In the genomic region with DNA sequence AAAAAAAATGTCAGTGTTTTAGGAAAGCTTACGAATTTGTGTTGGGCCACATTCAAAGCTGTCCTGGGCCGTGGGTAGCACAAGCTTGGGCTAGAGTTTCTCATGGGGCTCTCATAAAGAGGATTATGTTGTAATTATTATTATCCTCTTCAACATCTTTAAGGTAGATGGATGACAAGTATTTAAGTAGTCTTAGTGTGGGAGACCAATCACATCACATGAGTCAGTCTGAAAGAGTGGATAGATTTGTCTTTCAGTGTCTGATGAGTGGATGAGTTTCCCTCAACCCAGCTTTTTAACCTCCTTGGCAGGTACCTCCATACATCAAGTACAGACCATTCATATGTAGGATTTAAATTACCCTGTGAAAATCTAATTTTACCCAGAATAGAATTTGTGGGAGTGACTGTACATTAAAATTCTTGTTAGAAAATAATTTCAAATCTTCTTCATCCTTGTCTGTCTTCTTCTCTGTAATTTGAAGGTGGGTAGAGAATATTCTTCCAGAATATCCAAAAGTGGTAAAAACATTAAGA, we compare ENCODE assay signal across 14 cellular contexts. TPM values are rescaled to one million over a fixed set of nuclear protein-coding genes. Genes with fewer than 3 reads are reported as not detected.
A peak's percentile ranks its signal among the peaks of the same experiment; 100 is the strongest.
DNase-seq lines count a peak whose midpoint lies in the region; ATAC-seq and TF ChIP-seq lines count a peak whose summit lies in the region.
"Had no signal": no experiment of that assay in that cellular context is flagged by ENCODE, and none has a peak within 500 bp of the region (broad histone marks: within the 10 kb centered on the region; RNA-seq: fewer than 3 reads in every experiment).

No MANE protein-coding gene starts in this region.

- H3K4me1 ChIP-seq in mammary epithelial cell (ENCODE audit: insufficient read depth, low read length) (no peaks in the 10 kb centered on the region), smooth muscle cell (ENCODE audit: low read depth) (peaks cover 6% of the 10 kb centered on the region)

- H3K9ac ChIP-seq in mammary epithelial cell (ENCODE audit: insufficient read depth, low read length) (no peak overlapping the region), smooth muscle cell (ENCODE audit: low read depth) (no peak overlapping the region)

- DNase-seq in mammary epithelial cell (peak; percentile 23), MCF 10A (ENCODE audit: unreplicated experiment) (no peak), NCI-H82 treated with DMSO at 0.1 percent for 48 hours (lab: John Stamatoyannopoulos, UW; ENCODE audit: unreplicated experiment) (peak; percentile 40), glutamatergic neuron (no peak), smooth muscle cell (lab: John Stamatoyannopoulos, UW; ENCODE audit: unreplicated experiment) (no peak), SIG-M5 treated with dmso at 0.1 percent for 504 hours (lab: John Stamatoyannopoulos, UW; ENCODE audit: unreplicated experiment) (no peak), activated gamma-delta T cell (lab: John Stamatoyannopoulos, UW) (no peak)
- DNase-seq: activated CD4-positive, alpha-beta T cell treated with anti-CD3 and anti-CD28 coated beads, Interleukin-2, amount 10 ng/mL, durations not matched to agents 24 days and 14 days; left ventricle myocardium superior; NCI-H1417; small intestine; stimulated activated CD4-positive, alpha-beta T cell treated with anti-CD3 and anti-CD28 coated beads, Interleukin-4, amount 100 ng/mL, for 24 hours had no signal

- H3K27ac ChIP-seq in mammary epithelial cell (ENCODE audit: insufficient read depth, low read depth, low read length) (no peak overlapping the region), smooth muscle cell (ENCODE audit: low read depth) (peak overlapping the region; percentile 34)

- no TSS peak for BruUV-seq in mammary epithelial cell (replicated peaks; lab: Mats Ljungman, UMichigan)
- BruUV-seq in MCF 10A (replicated peaks; lab: Mats Ljungman, UMichigan): no TSS peak

- H3K36me3 ChIP-seq in mammary epithelial cell (ENCODE audit: insufficient read depth, low read length) (peaks cover 5% of the 10 kb centered on the region), smooth muscle cell (ENCODE audit: low read depth) (no peaks in the 10 kb centered on the region)

- CTCF ChIA-PET in mammary epithelial cell (lab: Charles Lee; ENCODE audit: low non-redundant PET) (no interaction called here), MCF 10A (lab: Yijun Ruan, JAX) (no interaction called here)

- H3K4me3 Mint-ChIP-seq in MCF 10A (ENCODE audit: unreplicated experiment): no peak overlapping the region
- no peak overlapping the region for H3K4me3 Mint-ChIP-seq in glutamatergic neuron (ENCODE audit: unreplicated experiment)
- H3K4me3 Mint-ChIP-seq: activated CD4-positive, alpha-beta T cell treated with anti-CD3 and anti-CD28 coated beads, Interleukin-2, amount 10 ng/mL, durations not matched to agents 24 days and 14 days had no signal

- dilution Hi-C loops in mammary epithelial cell (cut with HindIII; ENCODE audit: low sequenced_read_pairs): loop anchor here (5.0 to 10.0 kb wide), 2 partner anchors 62 to 126 kb away; no protein-coding TSS in a partner anchor

- WGBS in mammary epithelial cell (ENCODE audit: low coverage, missing lambda C conversion rate): 77% methylated on average over 2 of the region's 2 CpGs
- 88% methylated on average over 2 of the region's 2 CpGs for WGBS in smooth muscle cell (ENCODE audit: low lambda C conversion rate)

- no peak overlapping the region for H3K27ac Mint-ChIP-seq in MCF 10A (ENCODE audit: low read depth, unreplicated experiment)
- peak overlapping the region; percentile 49 for H3K27ac Mint-ChIP-seq in glutamatergic neuron (ENCODE audit: unreplicated experiment)
- H3K27ac Mint-ChIP-seq: activated CD4-positive, alpha-beta T cell treated with anti-CD3 and anti-CD28 coated beads, Interleukin-2, amount 10 ng/mL, durations not matched to agents 24 days and 14 days had no signal

- no peak for ATAC-seq in HG03439 (IDR thresholded peaks at IDR 0.05; ENCODE audit: unreplicated experiment)
- ATAC-seq: HCT116, left ventricle myocardium superior had no signal

- no peak overlapping the region for H3K4me2 ChIP-seq in mammary epithelial cell (ENCODE audit: insufficient read depth, low read depth, low read length)
- H3K4me2 ChIP-seq in smooth muscle cell: no peak overlapping the region

- H3K36me3 Mint-ChIP-seq in MCF 10A (ENCODE audit: insufficient read depth, unreplicated experiment) (peaks cover 4% of the 10 kb centered on the region), glutamatergic neuron (ENCODE audit: unreplicated experiment) (no peaks in the 10 kb centered on the region)

- H3K4me3 ChIP-seq in mammary epithelial cell (replicated peaks in 1 of 3; ENCODE audit: insufficient read depth in 1 of 3, low read depth in 2 of 3, low read length in 3 of 3): no peak overlapping the region
- H3K4me3 ChIP-seq in smooth muscle cell: no peak overlapping the region

- POLR2A ChIA-PET in MCF 10A (lab: Yijun Ruan, JAX): interaction anchor here (1.8 to 2.1 kb wide), 2 partner anchors 12 to 15 kb away, joined by 4 to 7 read pairs; no protein-coding TSS in a partner anchor

- in situ Hi-C loops in mammary epithelial cell (cut with MboI; ENCODE audit: low sequenced_read_pairs in 2 of 2): no loop called here

- no peaks in the 10 kb centered on the region for H3K9me3 Mint-ChIP-seq in MCF 10A (ENCODE audit: unreplicated experiment)
- peaks cover 2% of the 10 kb centered on the region for H3K9me3 Mint-ChIP-seq in glutamatergic neuron (ENCODE audit: unreplicated experiment)
- H3K9me3 Mint-ChIP-seq: activated CD4-positive, alpha-beta T cell treated with anti-CD3 and anti-CD28 coated beads, Interleukin-2, amount 10 ng/mL, durations not matched to agents 24 days and 14 days had no signal

- H3K79me2 ChIP-seq in mammary epithelial cell (ENCODE audit: insufficient read depth, low read length) (peaks cover 98% of the 10 kb centered on the region), smooth muscle cell (ENCODE audit: low read depth) (peaks cover 100% of the 10 kb centered on the region)

- H3K4me1 Mint-ChIP-seq in MCF 10A (ENCODE audit: insufficient read depth, unreplicated experiment): peaks cover 15% of the 10 kb centered on the region
- H3K4me1 Mint-ChIP-seq in glutamatergic neuron (ENCODE audit: low read depth, unreplicated experiment): peaks cover 12% of the 10 kb centered on the region

- H2AFZ ChIP-seq in mammary epithelial cell (ENCODE audit: low read depth, low read length) (no peak overlapping the region), smooth muscle cell (ENCODE audit: low read depth) (no peak overlapping the region)

- H4K20me1 ChIP-seq in mammary epithelial cell (ENCODE audit: insufficient read depth, low read length) (peaks cover 22% of the 10 kb centered on the region), smooth muscle cell (ENCODE audit: low read depth) (peaks cover 100% of the 10 kb centered on the region)

- intact Hi-C loops in mammary epithelial cell (cut with micrococcal nuclease) (no loop called here), MCF 10A (cut with micrococcal nuclease) (no loop called here)

- H3K9me3 ChIP-seq in mammary epithelial cell (replicated peaks; ENCODE audit: insufficient read depth, low read length) (no peaks in the 10 kb centered on the region), smooth muscle cell (replicated peaks; ENCODE audit: low read depth) (no peaks in the 10 kb centered on the region)

- TF ChIP-seq CTCF in mammary epithelial cell (conservative IDR thresholded peaks at IDR 0.05 in 1 of 2, IDR thresholded peaks at IDR 0.05 in 1 of 2; ENCODE audit: extremely low read depth in 1 of 2, insufficient read depth in 1 of 2, low read depth in 1 of 2, low read length in 2 of 2) (no peak), MCF 10A (IDR thresholded peaks at IDR 0.05; ENCODE audit: unreplicated experiment) (no peak), glutamatergic neuron (IDR thresholded peaks at IDR 0.05; ENCODE audit: partially characterized antibody, unreplicated experiment) (no peak), smooth muscle cell (IDR thresholded peaks at IDR 0.05; ENCODE audit: borderline replicate concordance, insufficient read depth, poor library complexity, severe bottlenecking) (no peak)

- H3K27me3 ChIP-seq in mammary epithelial cell (ENCODE audit: insufficient read depth, low read length) (no peaks in the 10 kb centered on the region), smooth muscle cell (ENCODE audit: low read depth) (no peaks in the 10 kb centered on the region)

- H3K27me3 Mint-ChIP-seq in MCF 10A (ENCODE audit: insufficient read depth, unreplicated experiment) (no peaks in the 10 kb centered on the region), glutamatergic neuron (ENCODE audit: unreplicated experiment) (no peaks in the 10 kb centered on the region)
- H3K27me3 Mint-ChIP-seq: activated CD4-positive, alpha-beta T cell treated with anti-CD3 and anti-CD28 coated beads, Interleukin-2, amount 10 ng/mL, durations not matched to agents 24 days and 14 days had no signal

- H3F3A ChIP-seq in smooth muscle cell (ENCODE audit: low read depth): peaks cover 6% of the 10 kb centered on the region

RNA-seq across cellular contexts. Expression of a gene that starts 17.3 kb away (rescaled TPM):
- 100 to 1,000 TPM in 1 of 2 donors, 10 to 100 TPM in 1; 87.0 to 191 TPM for total RNA-seq in mammary epithelial cell
- polyA plus RNA-seq in mammary epithelial cell: 64.4 TPM
- 224 TPM for polyA minus RNA-seq in mammary epithelial cell
- 170 and 192 TPM in 2 replicates for total RNA-seq in MCF 10A (2022)
- 296 TPM for total RNA-seq in glutamatergic neuron (ENCODE audit: unreplicated experiment)
- total RNA-seq in smooth muscle cell: 105 and 171 TPM in 2 replicates
- polyA plus RNA-seq in smooth muscle cell: 126 and 127 TPM in 2 replicates

Comparison
In these comparisons a context has a peak if more than half of its experiments do, and no peak if none do; other contexts are left out.
1. DNase-seq: peak in mammary epithelial cell (single experiment) and NCI-H82 treated with DMSO at 0.1 percent for 48 hours (single experiment); none in MCF 10A (single experiment), glutamatergic neuron (single experiment), smooth muscle cell (single experiment), SIG-M5 treated with dmso at 0.1 percent for 504 hours (single experiment) and activated gamma-delta T cell (single experiment).